ENCODE assay signal across 8 cellular contexts in genomic region chr10:73875139-73875475, GRCh38. TPM values are rescaled to one million over a fixed set of nuclear protein-coding genes. Genes with fewer than 3 reads are reported as not detected.
A peak's percentile ranks its signal among the peaks of the same experiment; 100 is the strongest.
DNase-seq lines count a peak whose midpoint lies in the region; ATAC-seq and TF ChIP-seq lines count a peak whose summit lies in the region.

No MANE protein-coding gene starts in this region.

- H3K4me3 ChIP-seq in kidney epithelial cell (ENCODE audit: low read depth, low read length) (peak overlapping the region; percentile 44), thyroid gland (replicated peaks in 1 of 3) (peak overlapping the region; percentile 21 to 77 (median 27))

- H3K27ac ChIP-seq in thyroid gland, result peak overlapping the region in 1 of 3 donors; percentile 48

- H3K4me1 Mint-ChIP-seq in activated CD8-positive, alpha-beta memory T cell treated with anti-CD3 and anti-CD28 coated beads, Interleukin-2, amount 10 ng/mL, durations not matched to agents 7 days and 5 days, result peaks cover 67% of the 10 kb centered on the region
- H3K4me1 Mint-ChIP-seq in activated T-helper 2 cell treated with anti-CD3 and anti-CD28 coated beads, Interferon-gamma antibody, Interleukin-2, Interleukin-4, amounts not matched to agents 10 μg/mL and 5 μg/mL and 100 μg/mL, durations not matched to agents 14 hours and 24 hours and 36 hours (ENCODE audit: low read depth), result peaks cover 54% of the 10 kb centered on the region

- no peaks in the 10 kb centered on the region for H3K9me3 Mint-ChIP-seq in activated CD8-positive, alpha-beta memory T cell treated with anti-CD3 and anti-CD28 coated beads, Interleukin-2, amount 10 ng/mL, durations not matched to agents 7 days and 5 days (ENCODE audit: low read depth)
- no peaks in the 10 kb centered on the region for H3K9me3 Mint-ChIP-seq in activated T-helper 2 cell treated with anti-CD3 and anti-CD28 coated beads, Interferon-gamma antibody, Interleukin-2, Interleukin-4, amounts not matched to agents 10 μg/mL and 5 μg/mL and 100 μg/mL, durations not matched to agents 14 hours and 24 hours and 36 hours

- H3K36me3 ChIP-seq in kidney epithelial cell (ENCODE audit: control insufficient read depth, insufficient read depth, low read length) (no peaks in the 10 kb centered on the region), thyroid gland (no peaks in the 10 kb centered on the region)

- H3K36me3 Mint-ChIP-seq in activated CD8-positive, alpha-beta memory T cell treated with anti-CD3 and anti-CD28 coated beads, Interleukin-2, amount 10 ng/mL, durations not matched to agents 7 days and 5 days, result peaks cover 21% of the 10 kb centered on the region
- H3K36me3 Mint-ChIP-seq in activated T-helper 2 cell treated with anti-CD3 and anti-CD28 coated beads, Interferon-gamma antibody, Interleukin-2, Interleukin-4, amounts not matched to agents 10 μg/mL and 5 μg/mL and 100 μg/mL, durations not matched to agents 14 hours and 24 hours and 36 hours (ENCODE audit: low read depth), result peaks cover 27% of the 10 kb centered on the region

- peaks cover 12% of the 10 kb centered on the region for H3K27me3 Mint-ChIP-seq in activated CD8-positive, alpha-beta memory T cell treated with anti-CD3 and anti-CD28 coated beads, Interleukin-2, amount 10 ng/mL, durations not matched to agents 7 days and 5 days
- H3K27me3 Mint-ChIP-seq in activated T-helper 2 cell treated with anti-CD3 and anti-CD28 coated beads, Interferon-gamma antibody, Interleukin-2, Interleukin-4, amounts not matched to agents 10 μg/mL and 5 μg/mL and 100 μg/mL, durations not matched to agents 14 hours and 24 hours and 36 hours (ENCODE audit: low read depth), result no peaks in the 10 kb centered on the region

- TF ChIP-seq CTCF in kidney epithelial cell (IDR thresholded peaks at IDR 0.05; ENCODE audit: insufficient read depth, low read length, poor library complexity, severe bottlenecking) (no peak), thyroid gland (IDR thresholded peaks at IDR 0.05) (no peak)

- no peaks in the 10 kb centered on the region for H3K9me3 ChIP-seq in thyroid gland

- 46 to 51% methylated on average over 3 of the region's 3 CpGs for WGBS in thyroid gland, 2 donors

- H3K27me3 ChIP-seq in kidney epithelial cell (ENCODE audit: control insufficient read depth, insufficient read depth, low read length), result no peaks in the 10 kb centered on the region
- H3K27me3 ChIP-seq in thyroid gland, result no peaks in the 10 kb centered on the region

- CTCF ChIA-PET in activated CD8-positive, alpha-beta memory T cell treated with anti-CD3 and anti-CD28 coated beads, Interleukin-2, amount 10 ng/mL, durations not matched to agents 7 days and 5 days (lab: Charles Lee), result interaction anchor here (1.3 to 13.8 kb wide), 8 partner anchors 11 to 91 kb away, joined by 3 to 411 read pairs (median 8); no protein-coding TSS in a partner anchor

- peak; percentile 9 for ATAC-seq in activated CD8-positive, alpha-beta memory T cell treated with anti-CD3 and anti-CD28 coated beads, Interleukin-2, amount 10 ng/mL, durations not matched to agents 7 days and 5 days
- ATAC-seq in HG03103 (IDR thresholded peaks at IDR 0.05; ENCODE audit: low read depth, unreplicated experiment), result peak; percentile 10
- no peak for ATAC-seq in GM19324 (IDR thresholded peaks at IDR 0.05; ENCODE audit: low FRiP score, unreplicated experiment)

- peak overlapping the region; percentile 16 for H3K27ac Mint-ChIP-seq in activated CD8-positive, alpha-beta memory T cell treated with anti-CD3 and anti-CD28 coated beads, Interleukin-2, amount 10 ng/mL, durations not matched to agents 7 days and 5 days
- peak overlapping the region; percentile 84 for H3K27ac Mint-ChIP-seq in activated T-helper 2 cell treated with anti-CD3 and anti-CD28 coated beads, Interferon-gamma antibody, Interleukin-2, Interleukin-4, amounts not matched to agents 10 μg/mL and 5 μg/mL and 100 μg/mL, durations not matched to agents 14 hours and 24 hours and 36 hours

- TF ChIP-seq POLR2A in thyroid gland (IDR thresholded peaks at IDR 0.05), result no peak

- H3K4me1 ChIP-seq in thyroid gland, result peaks cover 8 to 17% of the 10 kb centered on the region in 2 donors

- intact Hi-C loops in activated T-helper 2 cell treated with anti-CD3 and anti-CD28 coated beads, Interferon-gamma antibody, Interleukin-2, Interleukin-4, amounts not matched to agents 10 μg/mL and 5 μg/mL and 100 μg/mL, durations not matched to agents 14 hours and 24 hours and 36 hours (cut with micrococcal nuclease), result loop anchor here (2.0 to 10.0 kb wide), 2 partner anchors 18 to 90 kb away; partner anchors contain the start of genes CHCHD1 and ZSWIM8
- intact Hi-C loops in thyroid gland (cut with DNase I), result loop anchor here (10.0 kb wide), 1 partner anchor 60 kb away; the partner anchor contains the start of gene NDST2

- peak overlapping the region; percentile 74 for H3K4me3 Mint-ChIP-seq in activated CD8-positive, alpha-beta memory T cell treated with anti-CD3 and anti-CD28 coated beads, Interleukin-2, amount 10 ng/mL, durations not matched to agents 7 days and 5 days
- peak overlapping the region; percentile 87 for H3K4me3 Mint-ChIP-seq in activated T-helper 2 cell treated with anti-CD3 and anti-CD28 coated beads, Interferon-gamma antibody, Interleukin-2, Interleukin-4, amounts not matched to agents 10 μg/mL and 5 μg/mL and 100 μg/mL, durations not matched to agents 14 hours and 24 hours and 36 hours (ENCODE audit: low read depth)

- peak; percentile 52 for DNase-seq in activated CD8-positive, alpha-beta memory T cell treated with anti-CD3 and anti-CD28 coated beads, Interleukin-2, amount 10 ng/mL, durations not matched to agents 7 days and 5 days
- DNase-seq in activated CD8-positive, alpha-beta memory T cell treated with anti-CD3 and anti-CD28 coated beads for 24 hours, result no peak
- DNase-seq in activated T-helper 2 cell treated with anti-CD3 and anti-CD28 coated beads, Interferon-gamma antibody, Interleukin-2, Interleukin-4, amounts not matched to agents 10 μg/mL and 5 μg/mL and 100 μg/mL, durations not matched to agents 14 hours and 24 hours and 36 hours (ENCODE audit: low spot score), result peak; percentile 44
- DNase-seq in kidney epithelial cell (ENCODE audit: low read depth), result no peak
- DNase-seq in thyroid gland, result no peak
- DNase-seq in Ammon's horn (ENCODE audit: low spot score), result no peak

RNA-seq across cellular contexts. Expression of gene CAMK2G, which starts 0.8 kb away (rescaled TPM):
- total RNA-seq in activated CD8-positive, alpha-beta memory T cell treated with anti-CD3 and anti-CD28 coated beads, Interleukin-2, amount 10 ng/mL, durations not matched to agents 7 days and 5 days, result 10 to 100 TPM; 30.8 to 49.2 TPM
- total RNA-seq in activated T-helper 2 cell treated with anti-CD3 and anti-CD28 coated beads, Interferon-gamma antibody, Interleukin-2, Interleukin-4, amounts not matched to agents 10 μg/mL and 5 μg/mL and 100 μg/mL, durations not matched to agents 14 hours and 24 hours and 36 hours, result 25.8 and 26.4 TPM in 2 replicates
- 12.7 and 18.8 TPM in 2 replicates for total RNA-seq in kidney epithelial cell
- 10 to 100 TPM; 21.2 to 27.4 (median 22.3) TPM for total RNA-seq in thyroid gland

RNA-seq across cellular contexts. Expression of gene PLAU, which starts 35.8 kb away (rescaled TPM):
- total RNA-seq in activated CD8-positive, alpha-beta memory T cell treated with anti-CD3 and anti-CD28 coated beads, Interleukin-2, amount 10 ng/mL, durations not matched to agents 7 days and 5 days, result 1 to 10 TPM; 2.2 to 4.8 TPM
- total RNA-seq in activated T-helper 2 cell treated with anti-CD3 and anti-CD28 coated beads, Interferon-gamma antibody, Interleukin-2, Interleukin-4, amounts not matched to agents 10 μg/mL and 5 μg/mL and 100 μg/mL, durations not matched to agents 14 hours and 24 hours and 36 hours, result 1.7 and 1.8 TPM in 2 replicates
- total RNA-seq in kidney epithelial cell (709 and 758 TPM in 2 replicates), thyroid gland (10 to 100 TPM in 1 of 4 donors, 1 to 10 TPM in 3; 3.8 to 13.3 (median 7.3) TPM)

Comparison
In these comparisons a context has a peak if more than half of its experiments do, and no peak if none do; other contexts are left out.
1. DNase-seq: peak in activated CD8-positive, alpha-beta memory T cell treated with anti-CD3 and anti-CD28 coated beads, Interleukin-2, amount 10 ng/mL, durations not matched to agents 7 days and 5 days (single experiment) and activated T-helper 2 cell treated with anti-CD3 and anti-CD28 coated beads, Interferon-gamma antibody, Interleukin-2, Interleukin-4, amounts not matched to agents 10 μg/mL and 5 μg/mL and 100 μg/mL, durations not matched to agents 14 hours and 24 hours and 36 hours (single experiment); none in activated CD8-positive, alpha-beta memory T cell treated with anti-CD3 and anti-CD28 coated beads for 24 hours (single experiment), kidney epithelial cell (single experiment), thyroid gland (0 of 2) and Ammon's horn (single experiment).
2. RNA of gene PLAU, which starts 35.8 kb away (total RNA-seq): 709 to 758 TPM in kidney epithelial cell; 3.8 to 13.3 TPM in thyroid gland, 2.2 to 4.8 TPM in activated CD8-positive, alpha-beta memory T cell treated with anti-CD3 and anti-CD28 coated beads, Interleukin-2, amount 10 ng/mL, durations not matched to agents 7 days and 5 days and 1.7 to 1.8 TPM in activated T-helper 2 cell treated with anti-CD3 and anti-CD28 coated beads, Interferon-gamma antibody, Interleukin-2, Interleukin-4, amounts not matched to agents 10 μg/mL and 5 μg/mL and 100 μg/mL, durations not matched to agents 14 hours and 24 hours and 36 hours; every median in the first group is over 10 times any median in the second.